Comparison of ENCODE assay signal across 19 cellular contexts in genomic region chr4:7058792-7059191, GRCh38. TPM values are rescaled to one million over a fixed set of nuclear protein-coding genes. Genes with fewer than 3 reads are reported as not detected.
A peak's percentile ranks its signal among the peaks of the same experiment; 100 is the strongest.
DNase-seq lines count a peak whose midpoint lies in the region; ATAC-seq and TF ChIP-seq lines count a peak whose summit lies in the region.
"Had no signal": no experiment of that assay in that cellular context is flagged by ENCODE, and none has a peak within 500 bp of the region (broad histone marks: within the 10 kb centered on the region; RNA-seq: fewer than 3 reads in every experiment).

No MANE protein-coding gene starts in this region.

- H3K4me3 ChIP-seq in BLaER1 (no peak overlapping the region), RWPE2 (ENCODE audit: severe bottlenecking) (no peak overlapping the region)
- H3K4me3 ChIP-seq: gastroesophageal sphincter, lower lobe of right lung had no signal

- no peak overlapping the region; the same call in 1 of the 2 replicates for H3K27ac ChIP-seq in BLaER1
- H3K27ac ChIP-seq in RWPE2 (ENCODE audit: poor library complexity, severe bottlenecking): no peak overlapping the region
- H3K27ac ChIP-seq: gastroesophageal sphincter, lower lobe of right lung had no signal

- no peak for DNase-seq in RWPE2 (ENCODE audit: low spot score)
- DNase-seq in effector CD8-positive, alpha-beta T cell (lab: John Stamatoyannopoulos, UW): no peak
- DNase-seq in T-helper 2 cell treated with Interferon-gamma antibody and Interleukin-4, amounts not matched to agents 5 μg/mL and 100 μg/mL, for 36 hours (ENCODE audit: low spot score): no peak
- DNase-seq in ureter (ENCODE audit: low spot score): no peak
- DNase-seq: activated naive CD4-positive, alpha-beta T cell treated with Interleukin-2 at 50 U/mL for 16 hours; GDM1; lower lobe of right lung; NCI-H1694; NCI-H510A treated with DMSO at 0.1 percent for 48 hours; OCI-M1; stimulated activated CD4-positive, alpha-beta T cell treated with anti-CD3 and anti-CD28 coated beads, Interleukin-12 subunit alpha, Interleukin-12 subunit beta, amount 100 ng/mL, for 4 hours had no signal

- H3K9me3 ChIP-seq in BLaER1: no peaks in the 10 kb centered on the region
- H3K9me3 ChIP-seq in RWPE2 (ENCODE audit: severe bottlenecking): no peaks in the 10 kb centered on the region
- H3K9me3 ChIP-seq: gastroesophageal sphincter, lower lobe of right lung had no signal

- peaks cover 97% of the 10 kb centered on the region for H3K36me3 ChIP-seq in BLaER1
- peaks cover 86% of the 10 kb centered on the region for H3K36me3 ChIP-seq in RWPE2 (ENCODE audit: low read depth)

- H3K27me3 ChIP-seq in BLaER1 (no peaks in the 10 kb centered on the region), RWPE2 (ENCODE audit: insufficient read depth, poor library complexity, severe bottlenecking) (no peaks in the 10 kb centered on the region)
- H3K27me3 ChIP-seq: gastroesophageal sphincter had no signal

- H3K9ac ChIP-seq in BLaER1: no peak overlapping the region

- peaks cover 94% of the 10 kb centered on the region for H4K20me1 ChIP-seq in BLaER1

- no peaks in the 10 kb centered on the region for H3K9me3 Mint-ChIP-seq in T-helper 2 cell treated with Interferon-gamma antibody and Interleukin-4, amounts not matched to agents 5 μg/mL and 100 μg/mL, for 36 hours
- H3K9me3 Mint-ChIP-seq: natural killer cell treated with Interleukin-12 subunit alpha and Interleukin-12 subunit beta and Interleukin-15 and Interleukin-18, amount 100 ng/mL, for 72 hours had no signal

- peaks cover 6% of the 10 kb centered on the region for H3K4me1 Mint-ChIP-seq in T-helper 2 cell treated with Interferon-gamma antibody and Interleukin-4, amounts not matched to agents 5 μg/mL and 100 μg/mL, for 36 hours (ENCODE audit: low read depth)

- TF ChIP-seq CTCF in RWPE2 (IDR thresholded peaks at IDR 0.05; ENCODE audit: poor library complexity, severe bottlenecking): no peak

- H3K4me3 Mint-ChIP-seq in T-helper 2 cell treated with Interferon-gamma antibody and Interleukin-4, amounts not matched to agents 5 μg/mL and 100 μg/mL, for 36 hours: no peak overlapping the region
- H3K4me3 Mint-ChIP-seq: natural killer cell treated with Interleukin-12 subunit alpha and Interleukin-12 subunit beta and Interleukin-15 and Interleukin-18, amount 100 ng/mL, for 72 hours had no signal

- H3K27me3 Mint-ChIP-seq in T-helper 2 cell treated with Interferon-gamma antibody and Interleukin-4, amounts not matched to agents 5 μg/mL and 100 μg/mL, for 36 hours (ENCODE audit: low read depth): no peaks in the 10 kb centered on the region
- H3K27me3 Mint-ChIP-seq: natural killer cell treated with Interleukin-12 subunit alpha and Interleukin-12 subunit beta and Interleukin-15 and Interleukin-18, amount 100 ng/mL, for 72 hours; progenitor cell of endocrine pancreas had no signal

- peaks cover 62% of the 10 kb centered on the region for H3K36me3 Mint-ChIP-seq in T-helper 2 cell treated with Interferon-gamma antibody and Interleukin-4, amounts not matched to agents 5 μg/mL and 100 μg/mL, for 36 hours (ENCODE audit: low read depth)

- ATAC-seq in GM18858 (IDR thresholded peaks at IDR 0.05; ENCODE audit: unreplicated experiment) (peak; percentile 11), HG02759 (IDR thresholded peaks at IDR 0.05; ENCODE audit: unreplicated experiment) (peak; percentile 23), RWPE2 (ENCODE audit: low read depth) (peak; percentile 28; the same call in 1 of the 3 replicates), GM19035 (IDR thresholded peaks at IDR 0.05; ENCODE audit: unreplicated experiment) (no peak)
- ATAC-seq: gastroesophageal sphincter; natural killer cell treated with Interleukin-12 subunit alpha and Interleukin-12 subunit beta and Interleukin-15 and Interleukin-18, amount 100 ng/mL, for 72 hours; stimulated activated naive CD8-positive, alpha-beta T cell treated with anti-CD3 and anti-CD28 coated beads, Interleukin-15, Interleukin-2, amounts not matched to agents 100 U/mL and 50 U/mL, for 24 hours had no signal

- H3K4me2 ChIP-seq in BLaER1: peak overlapping the region; percentile 28

- H3K4me1 ChIP-seq in BLaER1 (peaks cover 39% of the 10 kb centered on the region), RWPE2 (ENCODE audit: insufficient read depth, poor library complexity, severe bottlenecking) (no peaks in the 10 kb centered on the region)

- H3K27ac Mint-ChIP-seq in T-helper 2 cell treated with Interferon-gamma antibody and Interleukin-4, amounts not matched to agents 5 μg/mL and 100 μg/mL, for 36 hours: no peak overlapping the region
- H3K27ac Mint-ChIP-seq: natural killer cell treated with Interleukin-12 subunit alpha and Interleukin-12 subunit beta and Interleukin-15 and Interleukin-18, amount 100 ng/mL, for 72 hours; progenitor cell of endocrine pancreas had no signal

RNA-seq across cellular contexts. Expression of gene GRPEL1, which starts 9.1 kb away (rescaled TPM):
- 35.1 TPM for total RNA-seq in ureter

RNA-seq across cellular contexts. Expression of gene TADA2B, which starts 15.6 kb away (rescaled TPM):
- 20.0 TPM for total RNA-seq in ureter
